Comparison of ENCODE assay signal across 8 cellular contexts in genomic region chr11:12411806-12412727, GRCh38. TPM values are rescaled to one million over a fixed set of nuclear protein-coding genes. Genes with fewer than 3 reads are reported as not detected.
DNase-seq lines count a peak whose midpoint lies in the region; ATAC-seq and TF ChIP-seq lines count a peak whose summit lies in the region.

No MANE protein-coding gene starts in this region.

- H3K9me3 ChIP-seq in Peyer's patch (no peaks in the 10 kb centered on the region), breast epithelium (no peaks in the 10 kb centered on the region)

- H3K27me3 ChIP-seq in Peyer's patch (no peaks in the 10 kb centered on the region), breast epithelium (no peaks in the 10 kb centered on the region), kidney epithelial cell (ENCODE audit: control insufficient read depth, insufficient read depth, low read length) (no peaks in the 10 kb centered on the region)

- intact Hi-C loops in breast epithelium (cut with DNase I; ENCODE audit: low total_unique reads): no loop called here

- ATAC-seq in GM18517 (IDR thresholded peaks at IDR 0.05; ENCODE audit: unreplicated experiment): no peak

- H3K4me1 ChIP-seq in Peyer's patch (peaks cover 0 to 7% (median 0%) of the 10 kb centered on the region in 4 donors), breast epithelium (peaks cover 0 to 21% of the 10 kb centered on the region in 2 donors)

- TF ChIP-seq CTCF in Peyer's patch (IDR thresholded peaks at IDR 0.05): peak in 5 of 6 experiments; percentile 10 to 65 (median 49)
- peak; percentile 56 to 74 (median 64) for TF ChIP-seq CTCF in breast epithelium (IDR thresholded peaks at IDR 0.05)
- TF ChIP-seq CTCF in kidney epithelial cell (IDR thresholded peaks at IDR 0.05; ENCODE audit: insufficient read depth, low read length, poor library complexity, severe bottlenecking): peak; percentile 79

- no peaks in the 10 kb centered on the region for H3K36me3 ChIP-seq in Peyer's patch
- H3K36me3 ChIP-seq in breast epithelium: no peaks in the 10 kb centered on the region
- no peaks in the 10 kb centered on the region for H3K36me3 ChIP-seq in kidney epithelial cell (ENCODE audit: control insufficient read depth, insufficient read depth, low read length)

- DNase-seq in NCI-H510A treated with DMSO at 0.1 percent for 48 hours (lab: John Stamatoyannopoulos, UW): peak; percentile 18
- no peak for DNase-seq in NCI-H510A (lab: John Stamatoyannopoulos, UW)
- DNase-seq in HUDEP-2 (lab: John Stamatoyannopoulos, UW; ENCODE audit: unreplicated experiment in 76 of 76): peak in 51 of 76 experiments; percentile 5 to 75 (median 36)
- peak; percentile 25 to 69 (median 64) for DNase-seq in Peyer's patch
- DNase-seq in breast epithelium (ENCODE audit: low spot score in 2 of 2): peak in 1 of 2 donors; percentile 73
- DNase-seq in kidney epithelial cell (ENCODE audit: low read depth): peak; percentile 83
- peak; percentile 23 to 27 for DNase-seq in stimulated activated CD4-positive, alpha-beta T cell treated with anti-CD3 and anti-CD28 coated beads, Interleukin-2, amount 100 ng/mL, for 48 hours

- TF ChIP-seq POLR2A in Peyer's patch (IDR thresholded peaks at IDR 0.05) (no peak), breast epithelium (IDR thresholded peaks at IDR 0.05) (no peak)

- H3K27ac ChIP-seq in Peyer's patch (peak overlapping the region; percentile 21 to 85 (median 46)), breast epithelium (peak overlapping the region; percentile 86 to 87)

- H3K4me3 ChIP-seq in Peyer's patch: no peak overlapping the region
- no peak overlapping the region for H3K4me3 ChIP-seq in breast epithelium
- no peak overlapping the region for H3K4me3 ChIP-seq in kidney epithelial cell (ENCODE audit: low read depth, low read length)

RNA-seq across cellular contexts. Expression of gene PARVA, which starts 34.7 kb away (rescaled TPM):
- total RNA-seq in Peyer's patch (10 to 100 TPM; 13.7 to 35.5 (median 26.2) TPM), breast epithelium (100 to 1,000 TPM in 1 of 3 donors, 10 to 100 TPM in 2; 50.5 to 109 (median 60.4) TPM), kidney epithelial cell (39.6 and 45.9 TPM in 2 replicates)
